In genomic region chr12:104569348-104570173, GRCh38 we compare ENCODE assay signal across 9 cellular contexts.
A peak's percentile ranks its signal among the peaks of the same experiment; 100 is the strongest.
DNase-seq lines count a peak whose midpoint lies in the region; ATAC-seq and TF ChIP-seq lines count a peak whose summit lies in the region.
"Had no signal": no experiment of that assay in that cellular context is flagged by ENCODE, and none has a peak within 500 bp of the region (broad histone marks: within the 10 kb centered on the region; RNA-seq: fewer than 3 reads in every experiment).

No MANE protein-coding gene starts in this region.

- TF ChIP-seq EP300 in ovary (IDR thresholded peaks at IDR 0.05) = no peak

- H3K27me3 Mint-ChIP-seq in activated T-helper 2 cell treated with anti-CD3 and anti-CD28 coated beads, Interferon-gamma antibody, Interleukin-2, Interleukin-4, amounts not matched to agents 10 μg/mL and 5 μg/mL and 100 μg/mL, durations not matched to agents 14 hours and 24 hours and 36 hours (ENCODE audit: low read depth) = no peaks in the 10 kb centered on the region
- H3K27me3 Mint-ChIP-seq in glutamatergic neuron (ENCODE audit: unreplicated experiment) = peaks cover 4% of the 10 kb centered on the region
- H3K27me3 Mint-ChIP-seq in Caco-2 (ENCODE audit: insufficient read depth, unreplicated experiment) = peaks cover 5% of the 10 kb centered on the region

- BruUV-seq in Caco-2 (replicated peaks; lab: Mats Ljungman, UMichigan) = no TSS peak

- H3K9me3 Mint-ChIP-seq in activated T-helper 2 cell treated with anti-CD3 and anti-CD28 coated beads, Interferon-gamma antibody, Interleukin-2, Interleukin-4, amounts not matched to agents 10 μg/mL and 5 μg/mL and 100 μg/mL, durations not matched to agents 14 hours and 24 hours and 36 hours = peaks cover 7% of the 10 kb centered on the region
- peaks cover 2% of the 10 kb centered on the region for H3K9me3 Mint-ChIP-seq in glutamatergic neuron (ENCODE audit: unreplicated experiment)
- no peaks in the 10 kb centered on the region for H3K9me3 Mint-ChIP-seq in Caco-2 (ENCODE audit: unreplicated experiment)

- DNase-seq in MM.1S (peak; percentile 50), glutamatergic neuron (no peak), Caco-2 (no peak), ovary (no peak)
- DNase-seq in activated T-helper 2 cell treated with anti-CD3 and anti-CD28 coated beads, Interferon-gamma antibody, Interleukin-2, Interleukin-4, amounts not matched to agents 10 μg/mL and 5 μg/mL and 100 μg/mL, durations not matched to agents 14 hours and 24 hours and 36 hours (ENCODE audit: low spot score) = peak; percentile 51
- peak; percentile 22 to 29 for DNase-seq in stimulated activated CD8-positive, alpha-beta memory T cell treated with anti-CD3 and anti-CD28 coated beads, Interleukin-15, amount 100 ng/mL, for 4 hours (ENCODE audit: low read depth in 2 of 2)

- ATAC-seq in GM18498 (IDR thresholded peaks at IDR 0.05; ENCODE audit: unreplicated experiment) (peak; percentile 85), GM21717 (IDR thresholded peaks at IDR 0.05; ENCODE audit: unreplicated experiment) (peak; percentile 71)

- intact Hi-C loops in activated T-helper 2 cell treated with anti-CD3 and anti-CD28 coated beads, Interferon-gamma antibody, Interleukin-2, Interleukin-4, amounts not matched to agents 10 μg/mL and 5 μg/mL and 100 μg/mL, durations not matched to agents 14 hours and 24 hours and 36 hours (cut with micrococcal nuclease) = loop anchor here (1.0 to 5.0 kb wide), 5 partner anchors 11 to 113 kb away; no protein-coding TSS in a partner anchor
- intact Hi-C loops in Caco-2 (cut with micrococcal nuclease; ENCODE audit: unreplicated experiment) (no loop called here), ovary (cut with DNase I) (no loop called here)

- H3K4me1 Mint-ChIP-seq in activated T-helper 2 cell treated with anti-CD3 and anti-CD28 coated beads, Interferon-gamma antibody, Interleukin-2, Interleukin-4, amounts not matched to agents 10 μg/mL and 5 μg/mL and 100 μg/mL, durations not matched to agents 14 hours and 24 hours and 36 hours (ENCODE audit: low read depth) = peaks cover 54% of the 10 kb centered on the region
- H3K4me1 Mint-ChIP-seq in glutamatergic neuron (ENCODE audit: low read depth, unreplicated experiment) (no peaks in the 10 kb centered on the region), Caco-2 (ENCODE audit: low read depth, unreplicated experiment) (no peaks in the 10 kb centered on the region)

- H2AFZ ChIP-seq in MM.1S (ENCODE audit: low read length) = no peak overlapping the region

- H3K27me3 ChIP-seq in MM.1S (replicated peaks; ENCODE audit: insufficient read depth, low read length) = no peaks in the 10 kb centered on the region
- no peaks in the 10 kb centered on the region; the same call in none of the 2 replicates for H3K27me3 ChIP-seq in Caco-2 (replicated peaks; ENCODE audit: control insufficient read depth, insufficient read depth, low read length)
- H3K27me3 ChIP-seq in ovary = no peaks in the 10 kb centered on the region

- H3K36me3 ChIP-seq in MM.1S (replicated peaks; ENCODE audit: insufficient read depth, low read length) (no peaks in the 10 kb centered on the region), Caco-2 (ENCODE audit: control insufficient read depth, insufficient read depth, low read length) (no peaks in the 10 kb centered on the region), ovary (no peaks in the 10 kb centered on the region)

- H3K79me2 ChIP-seq in MM.1S (ENCODE audit: low read length) = peaks cover 9% of the 10 kb centered on the region; the same call in 1 of the 2 replicates

- POLR2A ChIA-PET in Caco-2 (lab: Charles Lee) = no interaction called here

- WGBS in ovary, 3 donors = 87 to 94% (median 89%) methylated on average over 8 of the region's 8 CpGs

- H3K36me3 Mint-ChIP-seq in activated T-helper 2 cell treated with anti-CD3 and anti-CD28 coated beads, Interferon-gamma antibody, Interleukin-2, Interleukin-4, amounts not matched to agents 10 μg/mL and 5 μg/mL and 100 μg/mL, durations not matched to agents 14 hours and 24 hours and 36 hours (ENCODE audit: low read depth) = peaks cover 69% of the 10 kb centered on the region
- H3K36me3 Mint-ChIP-seq in glutamatergic neuron (ENCODE audit: unreplicated experiment) (peaks cover 8% of the 10 kb centered on the region), Caco-2 (ENCODE audit: insufficient read depth, unreplicated experiment) (no peaks in the 10 kb centered on the region)

- H3K4me2 ChIP-seq in MM.1S (ENCODE audit: low read depth, low read length) = peak overlapping the region; percentile 22; the same call in 1 of the 2 replicates

- H3K4me3 ChIP-seq in MM.1S (ENCODE audit: low read length) = no peak overlapping the region
- H3K4me3 ChIP-seq in Caco-2 (ENCODE audit: low read depth, low read length) = no peak overlapping the region
- no peak overlapping the region for H3K4me3 ChIP-seq in ovary

- H3K4me1 ChIP-seq in MM.1S (ENCODE audit: low read length) (peaks cover 3% of the 10 kb centered on the region; the same call in 1 of the 2 replicates), Caco-2 (no peaks in the 10 kb centered on the region), ovary (ENCODE audit: insufficient read depth) (no peaks in the 10 kb centered on the region)

- H3K27ac Mint-ChIP-seq in activated T-helper 2 cell treated with anti-CD3 and anti-CD28 coated beads, Interferon-gamma antibody, Interleukin-2, Interleukin-4, amounts not matched to agents 10 μg/mL and 5 μg/mL and 100 μg/mL, durations not matched to agents 14 hours and 24 hours and 36 hours = peak overlapping the region; percentile 71
- no peak overlapping the region for H3K27ac Mint-ChIP-seq in glutamatergic neuron (ENCODE audit: unreplicated experiment)
- H3K27ac Mint-ChIP-seq in Caco-2 (ENCODE audit: unreplicated experiment) = no peak overlapping the region

- TF ChIP-seq POLR2A in ovary (IDR thresholded peaks at IDR 0.05) = no peak

- H3K27ac ChIP-seq in MM.1S (ENCODE audit: low read length) = 0 out of 2 replicates have a peak overlapping the region, but pooled peaks have one; percentile 4
- H3K27ac ChIP-seq in ovary = no peak overlapping the region
- H3K27ac ChIP-seq: epithelial cell of prostate had no signal

- H3K9me2 ChIP-seq in MM.1S (replicated peaks; ENCODE audit: insufficient read depth, low read length) = no peaks in the 10 kb centered on the region

- CTCF ChIA-PET in Caco-2 (lab: Charles Lee) = no interaction called here

- H3K9ac ChIP-seq in MM.1S (ENCODE audit: low read length) = no peak overlapping the region

- H3K4me3 Mint-ChIP-seq in activated T-helper 2 cell treated with anti-CD3 and anti-CD28 coated beads, Interferon-gamma antibody, Interleukin-2, Interleukin-4, amounts not matched to agents 10 μg/mL and 5 μg/mL and 100 μg/mL, durations not matched to agents 14 hours and 24 hours and 36 hours (ENCODE audit: low read depth) = peak overlapping the region; percentile 61
- H3K4me3 Mint-ChIP-seq in glutamatergic neuron (ENCODE audit: unreplicated experiment) (no peak overlapping the region), Caco-2 (ENCODE audit: unreplicated experiment) (no peak overlapping the region)

- no peaks in the 10 kb centered on the region for H3K9me3 ChIP-seq in MM.1S (replicated peaks; ENCODE audit: insufficient read depth, low read length)
- H3K9me3 ChIP-seq in Caco-2 = no peaks in the 10 kb centered on the region
- H3K9me3 ChIP-seq in ovary = no peaks in the 10 kb centered on the region

- TF ChIP-seq CTCF in MM.1S (IDR thresholded peaks at IDR 0.05; ENCODE audit: low read length) = no peak
- no peak for TF ChIP-seq CTCF in glutamatergic neuron (IDR thresholded peaks at IDR 0.05; ENCODE audit: partially characterized antibody, unreplicated experiment)
- no peak for TF ChIP-seq CTCF in Caco-2 (IDR thresholded peaks at IDR 0.05; ENCODE audit: insufficient read depth in 1 of 2, low read depth in 1 of 2, low read length in 1 of 2, severe bottlenecking in 1 of 2, unreplicated experiment in 1 of 2)
- TF ChIP-seq CTCF in ovary (IDR thresholded peaks at IDR 0.05) = no peak

- H4K20me1 ChIP-seq in MM.1S (ENCODE audit: insufficient read depth, low read length) = no peaks in the 10 kb centered on the region

- H3F3A ChIP-seq in MM.1S (ENCODE audit: insufficient read depth, low read length) = no peaks in the 10 kb centered on the region

Comparison
In these comparisons a context has a peak if more than half of its experiments do, and no peak if none do; other contexts are left out.
1. DNase-seq: peak in MM.1S (single experiment), activated T-helper 2 cell treated with anti-CD3 and anti-CD28 coated beads, Interferon-gamma antibody, Interleukin-2, Interleukin-4, amounts not matched to agents 10 μg/mL and 5 μg/mL and 100 μg/mL, durations not matched to agents 14 hours and 24 hours and 36 hours (single experiment) and stimulated activated CD8-positive, alpha-beta memory T cell treated with anti-CD3 and anti-CD28 coated beads, Interleukin-15, amount 100 ng/mL, for 4 hours (2 of 2); none in glutamatergic neuron (single experiment), Caco-2 (0 of 2) and ovary (0 of 5).